In genomic region chr7:148028165-148028564, GRCh38 we compare ENCODE assay signal across 29 cellular contexts.
"Had no signal": no experiment of that assay in that cellular context is flagged by ENCODE, and none has a peak within 500 bp of the region (broad histone marks: within the 10 kb centered on the region; RNA-seq: fewer than 3 reads in every experiment).

No MANE protein-coding gene starts in this region.

- H3K27ac Mint-ChIP-seq: stimulated activated effector memory CD8-positive, alpha-beta T cell treated with anti-CD3 and anti-CD28 coated beads, Interleukin-12 subunit alpha, Interleukin-12 subunit beta, amount 100 ng/mL, for 72 hours; stimulated activated memory B cell treated with anti-CD40 and anti-IgM and Interleukin-4, amounts not matched to agents 10 μg/mL and 1 μg/mL and 100 μg/mL, for 72 hours; stimulated activated naive B cell treated with anti-CD40 and anti-IgM and Interleukin-4, amounts not matched to agents 10 μg/mL and 1 μg/mL and 100 μg/mL, for 72 hours; stimulated activated naive CD8-positive, alpha-beta T cell treated with anti-CD3 and anti-CD28 coated beads, Interleukin-15, amount 100 ng/mL, for 72 hours; stimulated activated naive CD8-positive, alpha-beta T cell treated with anti-CD3 and anti-CD28 coated beads, Interleukin-15, Interleukin-2, amounts not matched to agents 100 ng/mL and 50 ng/mL, for 24 hours; type B pancreatic cell had no signal

- H3K4me3 ChIP-seq: stomach, suprapubic skin, testis, thoracic aorta, thyroid gland, tibial artery, tibial nerve, transverse colon, upper lobe of left lung, upper lobe of right lung, uterus, vagina had no signal

- H3K36me3 ChIP-seq: stomach, suprapubic skin, thoracic aorta, thyroid gland, tibial artery, tibial nerve, transverse colon, upper lobe of left lung, upper lobe of right lung, uterus, vagina had no signal

- H3K27ac ChIP-seq: stomach, suprapubic skin, testis, thoracic aorta, thyroid gland, tibial artery, tibial nerve, transverse colon, upper lobe of left lung, upper lobe of right lung, uterus, vagina had no signal

- H3K9me3 ChIP-seq: stomach, suprapubic skin, testis, thoracic aorta, thyroid gland, tibial artery, tibial nerve, transverse colon, upper lobe of left lung, upper lobe of right lung, uterus, vagina had no signal

- H3K4me3 Mint-ChIP-seq: stimulated activated effector memory CD8-positive, alpha-beta T cell treated with anti-CD3 and anti-CD28 coated beads, Interleukin-12 subunit alpha, Interleukin-12 subunit beta, amount 100 ng/mL, for 72 hours; stimulated activated memory B cell treated with anti-CD40 and anti-IgM and Interleukin-4, amounts not matched to agents 10 μg/mL and 1 μg/mL and 100 μg/mL, for 72 hours; stimulated activated naive B cell treated with anti-CD40 and anti-IgM and Interleukin-4, amounts not matched to agents 10 μg/mL and 1 μg/mL and 100 μg/mL, for 72 hours; stimulated activated naive CD8-positive, alpha-beta T cell treated with anti-CD3 and anti-CD28 coated beads, Interleukin-15, amount 100 ng/mL, for 72 hours; stimulated activated naive CD8-positive, alpha-beta T cell treated with anti-CD3 and anti-CD28 coated beads, Interleukin-15, Interleukin-2, amounts not matched to agents 100 ng/mL and 50 ng/mL, for 24 hours; type B pancreatic cell had no signal

- DNase-seq: stimulated activated CD4-positive, alpha-beta T cell treated with anti-CD3 and anti-CD28 coated beads, Interleukin-2, amount 100 ng/mL, for 48 hours; stimulated activated CD4-positive, alpha-beta T cell treated with anti-CD3 and anti-CD28 coated beads, Interleukin-4, amount 100 ng/mL, for 1 hour; stimulated activated CD4-positive, alpha-beta T cell treated with anti-CD3 and anti-CD28 coated beads, Interleukin-4, amount 100 ng/mL, for 24 hours; stimulated activated CD4-positive, alpha-beta T cell treated with anti-CD3 and anti-CD28 coated beads, Interleukin-4, amount 100 ng/mL, for 4 hours; stimulated activated CD8-positive, alpha-beta memory T cell treated with anti-CD3 and anti-CD28 coated beads, Interleukin-4, amount 100 ng/mL, for 48 hours; stimulated activated naive B cell treated with anti-CD40 and anti-IgM and Interleukin-4, amounts not matched to agents 10 μg/mL and 1 μg/mL and 100 μg/mL, for 72 hours; stimulated activated naive CD4-positive, alpha-beta T cell; stimulated activated naive CD4-positive, alpha-beta T cell treated with Interleukin-2 at 50 U/mL for 16 hours; stimulated activated naive CD8-positive, alpha-beta T cell treated with anti-CD3 and anti-CD28 coated beads, Interleukin-15, amount 100 ng/mL, for 72 hours; stimulated activated naive CD8-positive, alpha-beta T cell treated with anti-CD3 and anti-CD28 coated beads, Interleukin-15, Interleukin-2, amounts not matched to agents 100 U/mL and 50 U/mL, for 24 hours; stomach; substantia nigra; testis; thyroid gland; tibial artery; transverse colon; trophoblast cell; upper lobe of left lung; upper lobe of right lung; uterus had no signal

- H3K36me3 Mint-ChIP-seq: stimulated activated effector memory CD8-positive, alpha-beta T cell treated with anti-CD3 and anti-CD28 coated beads, Interleukin-12 subunit alpha, Interleukin-12 subunit beta, amount 100 ng/mL, for 72 hours; stimulated activated memory B cell treated with anti-CD40 and anti-IgM and Interleukin-4, amounts not matched to agents 10 μg/mL and 1 μg/mL and 100 μg/mL, for 72 hours; stimulated activated naive B cell treated with anti-CD40 and anti-IgM and Interleukin-4, amounts not matched to agents 10 μg/mL and 1 μg/mL and 100 μg/mL, for 72 hours had no signal

- FAIRE-seq: urothelium cell line had no signal

- ATAC-seq: stimulated activated effector memory CD8-positive, alpha-beta T cell treated with anti-CD3 and anti-CD28 coated beads, Interleukin-12 subunit alpha, Interleukin-12 subunit beta, amount 100 ng/mL, for 72 hours; stimulated activated memory B cell treated with anti-CD40 and anti-IgM and Interleukin-4, amounts not matched to agents 10 μg/mL and 1 μg/mL and 100 μg/mL, for 72 hours; stimulated activated naive B cell treated with anti-CD40 and anti-IgM and Interleukin-4, amounts not matched to agents 10 μg/mL and 1 μg/mL and 100 μg/mL, for 72 hours; stimulated activated naive CD8-positive, alpha-beta T cell treated with anti-CD3 and anti-CD28 coated beads, Interleukin-15, amount 100 ng/mL, for 72 hours; stimulated activated naive CD8-positive, alpha-beta T cell treated with anti-CD3 and anti-CD28 coated beads, Interleukin-15, Interleukin-2, amounts not matched to agents 100 U/mL and 50 U/mL, for 24 hours; upper lobe of right lung had no signal

- H3K4me1 ChIP-seq: stomach, suprapubic skin, testis, tibial artery, tibial nerve, transverse colon, upper lobe of left lung, upper lobe of right lung, uterus, vagina had no signal

- H3K27me3 ChIP-seq: stomach, suprapubic skin, testis, thyroid gland, tibial artery, tibial nerve, transverse colon, upper lobe of left lung, upper lobe of right lung, uterus, vagina had no signal

- H3K9me3 Mint-ChIP-seq: stimulated activated effector memory CD8-positive, alpha-beta T cell treated with anti-CD3 and anti-CD28 coated beads, Interleukin-12 subunit alpha, Interleukin-12 subunit beta, amount 100 ng/mL, for 72 hours; stimulated activated naive B cell treated with anti-CD40 and anti-IgM and Interleukin-4, amounts not matched to agents 10 μg/mL and 1 μg/mL and 100 μg/mL, for 72 hours; stimulated activated naive CD8-positive, alpha-beta T cell treated with anti-CD3 and anti-CD28 coated beads, Interleukin-15, amount 100 ng/mL, for 72 hours; stimulated activated naive CD8-positive, alpha-beta T cell treated with anti-CD3 and anti-CD28 coated beads, Interleukin-15, Interleukin-2, amounts not matched to agents 100 ng/mL and 50 ng/mL, for 24 hours had no signal

- H3K27me3 Mint-ChIP-seq: stimulated activated memory B cell treated with anti-CD40 and anti-IgM and Interleukin-4, amounts not matched to agents 10 μg/mL and 1 μg/mL and 100 μg/mL, for 72 hours; stimulated activated naive B cell treated with anti-CD40 and anti-IgM and Interleukin-4, amounts not matched to agents 10 μg/mL and 1 μg/mL and 100 μg/mL, for 72 hours; stimulated activated naive CD8-positive, alpha-beta T cell treated with anti-CD3 and anti-CD28 coated beads, Interleukin-15, amount 100 ng/mL, for 72 hours; stimulated activated naive CD8-positive, alpha-beta T cell treated with anti-CD3 and anti-CD28 coated beads, Interleukin-15, Interleukin-2, amounts not matched to agents 100 ng/mL and 50 ng/mL, for 24 hours had no signal

- H3K4me1 Mint-ChIP-seq: stimulated activated effector memory CD8-positive, alpha-beta T cell treated with anti-CD3 and anti-CD28 coated beads, Interleukin-12 subunit alpha, Interleukin-12 subunit beta, amount 100 ng/mL, for 72 hours; stimulated activated memory B cell treated with anti-CD40 and anti-IgM and Interleukin-4, amounts not matched to agents 10 μg/mL and 1 μg/mL and 100 μg/mL, for 72 hours; stimulated activated naive CD8-positive, alpha-beta T cell treated with anti-CD3 and anti-CD28 coated beads, Interleukin-15, amount 100 ng/mL, for 72 hours had no signal
